Comparison of ENCODE assay signal across 17 cellular contexts in the genomic region with DNA sequence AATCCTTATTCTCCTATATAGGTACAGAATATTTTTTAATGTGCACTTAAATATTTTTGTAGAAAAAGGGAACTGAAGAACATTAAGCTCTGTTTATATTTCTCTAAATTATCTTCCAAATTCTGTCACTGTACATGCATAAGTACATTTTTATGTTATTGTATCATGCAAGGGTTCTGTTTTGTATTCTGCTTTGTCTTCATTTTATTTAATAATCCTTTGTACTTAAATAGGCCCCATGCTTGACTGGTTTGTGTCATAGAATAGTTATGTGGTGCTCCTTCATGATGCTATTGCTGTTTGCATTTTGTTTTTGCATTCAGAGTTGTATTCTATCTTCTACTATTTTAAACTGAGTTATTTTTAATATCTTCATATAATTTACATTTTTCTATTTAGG.
"Had no signal": no experiment of that assay in that cellular context is flagged by ENCODE, and none has a peak within 500 bp of the region (broad histone marks: within the 10 kb centered on the region; RNA-seq: fewer than 3 reads in every experiment).

No MANE protein-coding gene starts in this region.

- H3K27me3 ChIP-seq: breast epithelium, left lung, transverse colon, uterus had no signal

- H3K36me3 ChIP-seq: breast epithelium, left lung, transverse colon, uterus had no signal

- H3K4me1 Mint-ChIP-seq: activated CD4-positive, alpha-beta memory T cell treated with anti-CD3 and anti-CD28 coated beads, Interleukin-2, amount 10 ng/mL, durations not matched to agents 7 days and 5 days; activated CD4-positive, alpha-beta T cell treated with anti-CD3 and anti-CD28 coated beads for 36 hours; activated CD8-positive, alpha-beta memory T cell treated with anti-CD3 and anti-CD28 coated beads, Interleukin-2, amount 10 ng/mL, durations not matched to agents 7 days and 5 days; activated T-helper 17 cell treated with anti-CD3 and anti-CD28 coated beads, Interleukin-2, amount 50 U/mL, for 72 hours had no signal

- H3K9me3 ChIP-seq: left lung, transverse colon, uterus had no signal

- H3K36me3 Mint-ChIP-seq: activated CD8-positive, alpha-beta memory T cell treated with anti-CD3 and anti-CD28 coated beads, Interleukin-2, amount 10 ng/mL, durations not matched to agents 7 days and 5 days had no signal

- H3K9me3 Mint-ChIP-seq: activated CD4-positive, alpha-beta memory T cell treated with anti-CD3 and anti-CD28 coated beads, Interleukin-2, amount 10 ng/mL, durations not matched to agents 7 days and 5 days; activated naive CD4-positive, alpha-beta T cell treated with anti-CD3 and anti-CD28 coated beads for 36 hours; activated T-helper 17 cell treated with anti-CD3 and anti-CD28 coated beads, Interleukin-2, amount 50 U/mL, for 72 hours; stimulated activated naive CD8-positive, alpha-beta T cell treated with anti-CD3 and anti-CD28 coated beads, Interleukin-15, Interleukin-2, amounts not matched to agents 100 ng/mL and 50 ng/mL, for 24 hours had no signal

- H3K4me3 ChIP-seq: breast epithelium, left lung, transverse colon, uterus had no signal

- H3K27ac Mint-ChIP-seq: activated CD4-positive, alpha-beta memory T cell treated with anti-CD3 and anti-CD28 coated beads, Interleukin-2, amount 10 ng/mL, durations not matched to agents 7 days and 5 days; activated CD4-positive, alpha-beta T cell treated with anti-CD3 and anti-CD28 coated beads for 36 hours; activated CD8-positive, alpha-beta memory T cell treated with anti-CD3 and anti-CD28 coated beads, Interleukin-2, amount 10 ng/mL, durations not matched to agents 7 days and 5 days; activated naive CD4-positive, alpha-beta T cell treated with anti-CD3 and anti-CD28 coated beads for 36 hours; activated T-helper 17 cell treated with anti-CD3 and anti-CD28 coated beads, Interleukin-2, amount 50 U/mL, for 72 hours; dendritic cell treated with granulocyte-macrophage colony-stimulating factor and Interleukin-4, amounts not matched to agents 40 ng/mL and 50 ng/mL, for 4 days; stimulated activated naive CD8-positive, alpha-beta T cell treated with anti-CD3 and anti-CD28 coated beads, Interleukin-15, Interleukin-2, amounts not matched to agents 100 ng/mL and 50 ng/mL, for 24 hours had no signal

- DNase-seq: activated CD4-positive, alpha-beta memory T cell treated with anti-CD3 and anti-CD28 coated beads, Interleukin-2, amount 10 ng/mL, durations not matched to agents 7 days and 5 days; activated CD4-positive, alpha-beta T cell treated with anti-CD3 and anti-CD28 coated beads for 36 hours; activated CD8-positive, alpha-beta memory T cell treated with anti-CD3 and anti-CD28 coated beads, Interleukin-2, amount 10 ng/mL, durations not matched to agents 7 days and 5 days; activated naive CD4-positive, alpha-beta T cell treated with anti-CD3 and anti-CD28 coated beads for 36 hours; activated T-cell treated with anti-CD3 and anti-CD28 coated beads, Interleukin-2, amount 50 U/mL, for 1 hour; anterior cingulate cortex; cerebellar nuclear complex; effector CD8-positive, alpha-beta T cell; foreskin melanocyte; hypothalamus; left lung; transverse colon; uterus had no signal

- H3K4me1 ChIP-seq: breast epithelium, uterus had no signal

- H3K4me3 Mint-ChIP-seq: activated CD4-positive, alpha-beta memory T cell treated with anti-CD3 and anti-CD28 coated beads, Interleukin-2, amount 10 ng/mL, durations not matched to agents 7 days and 5 days; activated CD4-positive, alpha-beta T cell treated with anti-CD3 and anti-CD28 coated beads for 36 hours; activated CD8-positive, alpha-beta memory T cell treated with anti-CD3 and anti-CD28 coated beads, Interleukin-2, amount 10 ng/mL, durations not matched to agents 7 days and 5 days; activated naive CD4-positive, alpha-beta T cell treated with anti-CD3 and anti-CD28 coated beads for 36 hours; activated T-helper 17 cell treated with anti-CD3 and anti-CD28 coated beads, Interleukin-2, amount 50 U/mL, for 72 hours; dendritic cell treated with granulocyte-macrophage colony-stimulating factor and Interleukin-4, amounts not matched to agents 40 ng/mL and 50 ng/mL, for 4 days; stimulated activated naive CD8-positive, alpha-beta T cell treated with anti-CD3 and anti-CD28 coated beads, Interleukin-15, Interleukin-2, amounts not matched to agents 100 ng/mL and 50 ng/mL, for 24 hours had no signal

- H3K27ac ChIP-seq: breast epithelium, left lung, transverse colon, uterus had no signal

- H3K27me3 Mint-ChIP-seq: activated CD4-positive, alpha-beta memory T cell treated with anti-CD3 and anti-CD28 coated beads, Interleukin-2, amount 10 ng/mL, durations not matched to agents 7 days and 5 days; activated CD8-positive, alpha-beta memory T cell treated with anti-CD3 and anti-CD28 coated beads, Interleukin-2, amount 10 ng/mL, durations not matched to agents 7 days and 5 days; dendritic cell treated with granulocyte-macrophage colony-stimulating factor and Interleukin-4, amounts not matched to agents 40 ng/mL and 50 ng/mL, for 4 days; stimulated activated naive CD8-positive, alpha-beta T cell treated with anti-CD3 and anti-CD28 coated beads, Interleukin-15, Interleukin-2, amounts not matched to agents 100 ng/mL and 50 ng/mL, for 24 hours had no signal
